ENCODE assay signal across 8 cellular contexts in the genomic region with DNA sequence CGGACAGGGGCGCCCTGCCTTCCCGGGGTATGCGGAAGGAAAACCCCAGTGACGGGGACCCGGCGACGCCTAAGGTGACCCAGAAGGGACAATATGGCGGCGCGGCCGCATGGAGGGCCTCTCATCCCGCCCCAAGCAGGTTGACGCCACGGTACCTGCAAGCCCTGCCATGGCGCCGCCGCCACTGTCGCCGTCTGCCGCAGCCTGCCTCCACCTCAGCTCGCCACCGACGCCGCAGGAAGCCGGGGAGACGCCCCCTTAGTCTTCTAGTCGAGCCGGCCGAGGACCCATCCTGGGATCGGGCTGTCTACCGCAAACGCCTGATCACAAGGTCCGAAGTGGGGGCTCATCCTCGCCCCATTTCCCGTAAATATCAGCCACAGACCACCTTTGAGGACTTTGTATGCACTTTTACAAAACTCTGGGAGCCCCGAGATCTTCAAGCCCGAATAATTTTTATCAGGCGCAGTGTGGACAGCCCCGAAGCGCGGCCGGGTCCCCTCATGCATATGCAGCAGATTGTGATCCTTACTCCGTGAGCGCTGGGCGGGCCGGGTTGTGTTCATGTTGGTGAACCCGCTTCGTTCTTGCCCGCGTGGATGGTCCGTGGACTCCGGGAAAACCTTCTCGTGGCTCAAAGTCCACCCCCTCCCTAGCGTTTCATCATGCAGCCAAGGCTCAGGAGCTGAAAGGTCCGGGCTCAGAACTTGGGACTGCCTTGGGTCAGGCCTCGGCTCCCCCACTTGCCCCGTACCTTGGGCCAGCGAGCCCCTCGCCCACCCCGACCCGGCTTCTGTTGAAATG. TPM values are rescaled to one million over a fixed set of nuclear protein-coding genes. Genes with fewer than 3 reads are reported as not detected.
DNase-seq lines count a peak whose midpoint lies in the region; ATAC-seq and TF ChIP-seq lines count a peak whose summit lies in the region.

Gene BLCAP (minus strand): TSS at position 239 of the 804 bp plus-strand sequence. CDS start 8,702 bp downstream, outside the sequence.

- H3K27ac ChIP-seq in foreskin keratinocyte = peak within 1 kb of the TSS; percentile 100

- DNase-seq in ELF-1 (ENCODE audit: low read depth, low spot score) (peak; percentile 95), HCEC 1CT (peak; percentile 77), MV-4-11 (lab: John Stamatoyannopoulos, UW) (peak; percentile 83), SK-MEL-5 (ENCODE audit: low read depth, low spot score) (peak; percentile 88), foreskin keratinocyte (peak; percentile 71 to 87), stromal cell of bone marrow (ENCODE audit: low read depth) (peak; percentile 71)
- peak; percentile 93 to 99 (median 96) for DNase-seq in activated naive CD4-positive, alpha-beta T cell (lab: John Stamatoyannopoulos, UW)

- in situ Hi-C loops in SK-MEL-5 (cut with HindIII; ENCODE audit: low pct_unique_long_range_greater_than_20kb, low sequenced_read_pairs) = no loop called here

- ATAC-seq in foreskin keratinocyte = peak; percentile 65

- H3K27me3 ChIP-seq in foreskin keratinocyte (no peaks in the 10 kb centered on the region), neuron (ENCODE audit: insufficient read depth, low read length) (no peaks in the 10 kb centered on the region)

- peaks cover 26% of the 10 kb centered on the region for H3K4me1 ChIP-seq in foreskin keratinocyte
- peaks cover 23% of the 10 kb centered on the region for H3K4me1 ChIP-seq in neuron (ENCODE audit: insufficient read depth, low read length)

- H3K9me3 ChIP-seq in neuron (ENCODE audit: low read length) = peaks cover 10% of the 10 kb centered on the region

- H2AFZ ChIP-seq in neuron (ENCODE audit: low read depth, low read length) = peak within 1 kb of the TSS; percentile 83

- H3K36me3 ChIP-seq in neuron (ENCODE audit: insufficient read depth, low read length) = peaks cover 2% of the 10 kb centered on the region

- H3K4me3 ChIP-seq in neuron (ENCODE audit: low read length) = peak within 1 kb of the TSS; percentile 94

- no peak for TF ChIP-seq CTCF in foreskin keratinocyte (conservative IDR thresholded peaks at IDR 0.05)

RNA-seq across cellular contexts. Expression of gene BLCAP, which starts in this region (rescaled TPM):
- total RNA-seq in SK-MEL-5 (2014; rRNA removed; shearing (Covaris generic)) = 49.5 and 50.7 TPM in 2 replicates
- polyA plus RNA-seq in SK-MEL-5 (2015; cell fraction: cytosol; rRNA removed) = 81.9 and 82.5 TPM in 2 replicates
- polyA plus RNA-seq in SK-MEL-5 (2015; cell fraction: nucleus; rRNA removed) = 59.2 and 70.5 TPM in 2 replicates
- 80.5 and 82.5 TPM in 2 replicates for total RNA-seq in foreskin keratinocyte
- 71.9 and 87.3 TPM in 2 replicates for polyA plus RNA-seq in foreskin keratinocyte

Comparison
In these comparisons a context has a peak if more than half of its experiments do, and no peak if none do; other contexts are left out.
1. Peak in every context shown above with its lines: DNase-seq, ATAC-seq, H3K4me3 ChIP-seq and H3K27ac ChIP-seq.